Comparison of ENCODE assay signal across 1 cellular context in genomic region chr17:44220211-44221071, GRCh38.
TF ChIP-seq lines count a peak whose summit lies in the region.

No MANE protein-coding gene starts in this region.

TF ChIP-seq in HepG2, 621 proteins besides CTCF, POLR2A, EP300 and RAD21 (continued from another document and continues in another):
- no peak for TF ChIP-seq ZNF407 (CRISPR knock-in tag; IDR thresholded peaks at IDR 0.05; ENCODE audit: not compliant biosample characterization)
- no peak for TF ChIP-seq ZNF749 (CRISPR knock-in tag; IDR thresholded peaks at IDR 0.05; ENCODE audit: borderline replicate concordance)
- no peak for TF ChIP-seq NRL (CRISPR knock-in tag; IDR thresholded peaks at IDR 0.05; ENCODE audit: borderline replicate concordance)
- no peak for TF ChIP-seq MNT (IDR thresholded peaks at IDR 0.05)
- no peak for TF ChIP-seq HOXA3 (CRISPR knock-in tag; IDR thresholded peaks at IDR 0.05)
- TF ChIP-seq E2F5 (CRISPR knock-in tag; conservative IDR thresholded peaks at IDR 0.05) = no peak
- TF ChIP-seq MXD3 (CRISPR knock-in tag; IDR thresholded peaks at IDR 0.05) = peak; percentile 60
- TF ChIP-seq PRDM10 (CRISPR knock-in tag; IDR thresholded peaks at IDR 0.05; ENCODE audit: low read depth) = no peak
- peak; percentile 21 for TF ChIP-seq ZBTB14 (CRISPR knock-in tag; IDR thresholded peaks at IDR 0.05)
- TF ChIP-seq HES4 (CRISPR knock-in tag; IDR thresholded peaks at IDR 0.05; ENCODE audit: borderline replicate concordance) = peak; percentile 88; the same call in 1 of the 2 replicates
- TF ChIP-seq KLF6 (CRISPR knock-in tag; IDR thresholded peaks at IDR 0.05) = peak; percentile 21; the same call in 1 of the 2 replicates
- 0 out of 2 replicates have a peak, but pooled peaks have one; percentile 5 for TF ChIP-seq ARNT2 (CRISPR knock-in tag; IDR thresholded peaks at IDR 0.05; ENCODE audit: low read depth)
- no peak for TF ChIP-seq MEF2D (CRISPR knock-in tag; IDR thresholded peaks at IDR 0.05)
- TF ChIP-seq MEIS2 (CRISPR knock-in tag; IDR thresholded peaks at IDR 0.05) = 0 out of 2 replicates have a peak, but pooled peaks have one; percentile 37
- no peak; the same call in 1 of the 2 replicates for TF ChIP-seq MTF1 (CRISPR knock-in tag; IDR thresholded peaks at IDR 0.05)
- TF ChIP-seq BHLHE40 (IDR thresholded peaks at IDR 0.05; ENCODE audit: low read length) = no peak
- no peak for TF ChIP-seq ZNF761 (CRISPR knock-in tag; conservative IDR thresholded peaks at IDR 0.05)
- TF ChIP-seq NFAT5 (CRISPR knock-in tag; IDR thresholded peaks at IDR 0.05) = no peak
- no peak for TF ChIP-seq ATF2 (CRISPR knock-in tag; IDR thresholded peaks at IDR 0.05)
- TF ChIP-seq CEBPG (CRISPR knock-in tag; IDR thresholded peaks at IDR 0.05) = no peak
- 0 out of 2 replicates have a peak, but pooled peaks have one; percentile 38 for TF ChIP-seq ARID4A (CRISPR knock-in tag; IDR thresholded peaks at IDR 0.05; ENCODE audit: borderline replicate concordance)
